Comparison of ENCODE assay signal across 20 cellular contexts in the genomic region with DNA sequence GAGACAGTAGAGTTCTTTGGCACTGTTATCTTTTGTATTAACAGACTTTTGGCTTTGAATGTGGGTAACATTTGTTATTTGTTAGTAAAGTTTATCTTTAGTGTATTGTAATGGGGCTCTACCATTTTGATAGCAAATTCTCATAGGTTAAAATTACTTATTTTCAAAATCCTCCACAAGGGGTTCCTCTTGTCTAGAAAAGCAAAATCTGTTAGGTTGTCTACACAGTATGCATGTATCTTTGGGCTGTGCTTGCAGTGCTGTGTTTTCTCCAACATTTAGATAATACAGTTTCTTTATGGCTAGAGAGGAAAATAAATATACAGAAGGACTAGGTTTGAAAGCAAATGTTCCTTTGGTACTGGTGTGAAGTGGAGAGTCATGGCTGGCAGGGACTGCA. TPM values are rescaled to one million over a fixed set of nuclear protein-coding genes. Genes with fewer than 3 reads are reported as not detected.
A peak's percentile ranks its signal among the peaks of the same experiment; 100 is the strongest.
DNase-seq lines count a peak whose midpoint lies in the region; ATAC-seq and TF ChIP-seq lines count a peak whose summit lies in the region.
"Had no signal": no experiment of that assay in that cellular context is flagged by ENCODE, and none has a peak within 500 bp of the region (broad histone marks: within the 10 kb centered on the region; RNA-seq: fewer than 3 reads in every experiment).

No MANE protein-coding gene starts in this region.

- no peak for DNase-seq in CD8-positive, alpha-beta T cell
- no peak for DNase-seq in PC-3
- peak; percentile 8 for DNase-seq in fibroblast of gingiva (ENCODE audit: low read depth)
- no peak for DNase-seq in naive thymus-derived CD4-positive, alpha-beta T cell
- DNase-seq in activated effector memory CD4-positive, alpha-beta T cell treated with anti-CD3 and anti-CD28 coated beads, Interleukin-2, amount 50 U/mL, for 16 hours = no peak
- DNase-seq in NCI-H2081 (lab: John Stamatoyannopoulos, UW) = no peak
- DNase-seq in nephron progenitor cell = no peak
- DNase-seq: activated naive CD4-positive, alpha-beta T cell treated with anti-CD3 and anti-CD28 coated beads, Interleukin-2, amount 50 U/mL, for 16 hours; activated T-cell treated with anti-CD3 and anti-CD28 coated beads, Interleukin-2, amount 50 U/mL, for 1 hour; dorsolateral prefrontal cortex; GDM1; GOT3; KG1; MV-4-11; NCI-H187 treated with DMSO at 0.1 percent for 48 hours; right lobe of liver; stimulated activated naive B cell treated with anti-CD40 and anti-IgM and Interleukin-4, amounts not matched to agents 10 μg/mL and 1 μg/mL and 100 μg/mL, for 72 hours; SW 1271; tibial artery had no signal

- H3K4me1 ChIP-seq in CD8-positive, alpha-beta T cell (ENCODE audit: insufficient read depth, low read length) = no peaks in the 10 kb centered on the region
- H3K4me1 ChIP-seq in PC-3 (ENCODE audit: insufficient read depth, low read length) = peaks cover 47% of the 10 kb centered on the region
- H3K4me1 ChIP-seq in naive thymus-derived CD4-positive, alpha-beta T cell (ENCODE audit: control insufficient read depth in 2 of 2, insufficient read depth in 2 of 2, low read length in 2 of 2) = no peaks in the 10 kb centered on the region
- H3K4me1 ChIP-seq: right lobe of liver had no signal

- no peaks in the 10 kb centered on the region for H3K9me2 ChIP-seq in PC-3 (replicated peaks; ENCODE audit: low read length)

- BruUV-seq in PC-3 (replicated peaks; lab: Mats Ljungman, UMichigan) = no TSS peak

- CTCF ChIA-PET in CD8-positive, alpha-beta T cell (lab: Charles Lee) = no interaction called here
- CTCF ChIA-PET in PC-3 (lab: Charles Lee) = no interaction called here
- CTCF ChIA-PET in naive thymus-derived CD4-positive, alpha-beta T cell (lab: Charles Lee) = no interaction called here

- peaks cover 87% of the 10 kb centered on the region for H3K36me3 Mint-ChIP-seq in CD8-positive, alpha-beta T cell
- H3K36me3 Mint-ChIP-seq in naive thymus-derived CD4-positive, alpha-beta T cell = peaks cover 15 to 71% (median 47%) of the 10 kb centered on the region in 5 donors
- peaks cover 77% of the 10 kb centered on the region for H3K36me3 Mint-ChIP-seq in nephron progenitor cell (ENCODE audit: low read depth)

- peak overlapping the region; percentile 24 for H3K27ac Mint-ChIP-seq in CD8-positive, alpha-beta T cell
- peak overlapping the region in 5 of 9 donors; percentile 5 to 77 (median 37) for H3K27ac Mint-ChIP-seq in naive thymus-derived CD4-positive, alpha-beta T cell
- no peak overlapping the region for H3K27ac Mint-ChIP-seq in nephron progenitor cell
- H3K27ac Mint-ChIP-seq: stimulated activated naive B cell treated with anti-CD40 and anti-IgM and Interleukin-4, amounts not matched to agents 10 μg/mL and 1 μg/mL and 100 μg/mL, for 72 hours had no signal

- no peaks in the 10 kb centered on the region for H3K9me3 ChIP-seq in CD8-positive, alpha-beta T cell (ENCODE audit: low read length)
- no peaks in the 10 kb centered on the region for H3K9me3 ChIP-seq in PC-3 (ENCODE audit: low read length)
- no peaks in the 10 kb centered on the region for H3K9me3 ChIP-seq in naive thymus-derived CD4-positive, alpha-beta T cell (ENCODE audit: control insufficient read depth in 2 of 3, low read length in 3 of 3)
- H3K9me3 ChIP-seq: BLaER1 treated with 17β-estradiol and CSF1 and Interleukin-3, amounts not matched to agents 10 nM and 100 nM; right lobe of liver; tibial artery had no signal

- H3K27me3 ChIP-seq in CD8-positive, alpha-beta T cell (ENCODE audit: insufficient read depth, low read length) = no peaks in the 10 kb centered on the region
- H3K27me3 ChIP-seq in PC-3 (ENCODE audit: low read length) = no peaks in the 10 kb centered on the region
- H3K27me3 ChIP-seq in naive thymus-derived CD4-positive, alpha-beta T cell (ENCODE audit: control insufficient read depth in 2 of 2, insufficient read depth in 2 of 2, low read length in 2 of 2) = no peaks in the 10 kb centered on the region
- H3K27me3 ChIP-seq: BLaER1 treated with 17β-estradiol and CSF1 and Interleukin-3, amounts not matched to agents 10 nM and 100 nM; dorsolateral prefrontal cortex; right lobe of liver; tibial artery had no signal

- peaks cover 59% of the 10 kb centered on the region for H3K36me3 ChIP-seq in CD8-positive, alpha-beta T cell (ENCODE audit: insufficient read depth, low read length)
- peaks cover 67% of the 10 kb centered on the region for H3K36me3 ChIP-seq in PC-3 (ENCODE audit: low read depth, low read length)
- peaks cover 28 to 87% (median 42%) of the 10 kb centered on the region in 3 experiments for H3K36me3 ChIP-seq in naive thymus-derived CD4-positive, alpha-beta T cell (ENCODE audit: control insufficient read depth in 2 of 3, insufficient read depth in 3 of 3, low read length in 3 of 3)

- H2AFZ ChIP-seq in PC-3 (ENCODE audit: low read length) = no peak overlapping the region

- H3K4me3 ChIP-seq in CD8-positive, alpha-beta T cell (ENCODE audit: low read depth, low read length) = no peak overlapping the region
- no peak overlapping the region for H3K4me3 ChIP-seq in PC-3 (ENCODE audit: low read length)
- H3K4me3 ChIP-seq in naive thymus-derived CD4-positive, alpha-beta T cell (ENCODE audit: low read length) = no peak overlapping the region
- H3K4me3 ChIP-seq: BLaER1 treated with 17β-estradiol and CSF1 and Interleukin-3, amounts not matched to agents 10 nM and 100 nM; dorsolateral prefrontal cortex; right lobe of liver; tibial artery had no signal

- no peak overlapping the region for H3K4me3 Mint-ChIP-seq in CD8-positive, alpha-beta T cell
- H3K4me3 Mint-ChIP-seq in naive thymus-derived CD4-positive, alpha-beta T cell = no peak overlapping the region
- no peak overlapping the region for H3K4me3 Mint-ChIP-seq in nephron progenitor cell
- H3K4me3 Mint-ChIP-seq: stimulated activated naive B cell treated with anti-CD40 and anti-IgM and Interleukin-4, amounts not matched to agents 10 μg/mL and 1 μg/mL and 100 μg/mL, for 72 hours had no signal

- H4K20me1 ChIP-seq in PC-3 (ENCODE audit: low read length) = no peaks in the 10 kb centered on the region

- no peaks in the 10 kb centered on the region for H3K27me3 Mint-ChIP-seq in CD8-positive, alpha-beta T cell (ENCODE audit: low read depth)
- no peaks in the 10 kb centered on the region for H3K27me3 Mint-ChIP-seq in naive thymus-derived CD4-positive, alpha-beta T cell
- H3K27me3 Mint-ChIP-seq in nephron progenitor cell (ENCODE audit: low read depth, poor library complexity) = no peaks in the 10 kb centered on the region
- H3K27me3 Mint-ChIP-seq: stimulated activated naive B cell treated with anti-CD40 and anti-IgM and Interleukin-4, amounts not matched to agents 10 μg/mL and 1 μg/mL and 100 μg/mL, for 72 hours had no signal

- no peak overlapping the region for H3K4me2 ChIP-seq in PC-3 (ENCODE audit: low read length)
- H3K4me2 ChIP-seq: BLaER1 treated with 17β-estradiol and CSF1 and Interleukin-3, amounts not matched to agents 10 nM and 100 nM had no signal

- no peak for TF ChIP-seq CTCF in CD8-positive, alpha-beta T cell (IDR thresholded peaks at IDR 0.05)
- TF ChIP-seq CTCF in PC-3 (conservative IDR thresholded peaks at IDR 0.05; ENCODE audit: low read depth, low read length) (peak; percentile 45), nephron progenitor cell (IDR thresholded peaks at IDR 0.05) (no peak)

- peaks cover 27% of the 10 kb centered on the region for H3K79me2 ChIP-seq in PC-3 (ENCODE audit: low read length)

- no peaks in the 10 kb centered on the region for H3K9me3 Mint-ChIP-seq in CD8-positive, alpha-beta T cell
- no peaks in the 10 kb centered on the region for H3K9me3 Mint-ChIP-seq in naive thymus-derived CD4-positive, alpha-beta T cell
- H3K9me3 Mint-ChIP-seq in nephron progenitor cell = no peaks in the 10 kb centered on the region
- H3K9me3 Mint-ChIP-seq: stimulated activated naive B cell treated with anti-CD40 and anti-IgM and Interleukin-4, amounts not matched to agents 10 μg/mL and 1 μg/mL and 100 μg/mL, for 72 hours had no signal

- POLR2A ChIA-PET in CD8-positive, alpha-beta T cell (lab: Charles Lee) = interaction anchor here (0.6 kb wide), 1 partner anchor 12 kb away, joined by 3 read pairs; no protein-coding TSS in a partner anchor
- POLR2A ChIA-PET in PC-3 (lab: Charles Lee; ENCODE audit: unreplicated experiment) = no interaction called here
- POLR2A ChIA-PET in naive thymus-derived CD4-positive, alpha-beta T cell (lab: Charles Lee) = no interaction called here

- H3F3A ChIP-seq in PC-3 (ENCODE audit: low read length, unreplicated experiment) = peaks cover 4% of the 10 kb centered on the region

- peaks cover 2% of the 10 kb centered on the region for H3K4me1 Mint-ChIP-seq in CD8-positive, alpha-beta T cell (ENCODE audit: low read depth)
- H3K4me1 Mint-ChIP-seq in naive thymus-derived CD4-positive, alpha-beta T cell = peaks cover 0 to 18% (median 3%) of the 10 kb centered on the region in 7 donors
- no peaks in the 10 kb centered on the region for H3K4me1 Mint-ChIP-seq in nephron progenitor cell

- H3K27ac ChIP-seq in CD8-positive, alpha-beta T cell (ENCODE audit: low read depth, low read length) = no peak overlapping the region
- peak overlapping the region; percentile 86 for H3K27ac ChIP-seq in PC-3 (ENCODE audit: low read length)
- no peak overlapping the region for H3K27ac ChIP-seq in naive thymus-derived CD4-positive, alpha-beta T cell (ENCODE audit: low read depth, low read length)
- H3K27ac ChIP-seq: BLaER1 treated with 17β-estradiol and CSF1 and Interleukin-3, amounts not matched to agents 10 nM and 100 nM; dorsolateral prefrontal cortex; right lobe of liver; tibial artery had no signal

- intact Hi-C loops in CD8-positive, alpha-beta T cell (cut with DNase I, micrococcal nuclease) = loop anchor here in 1 of 2 experiments (1.0 kb wide), 1 partner anchor 10 kb away; no protein-coding TSS in a partner anchor
- intact Hi-C loops in PC-3 (cut with micrococcal nuclease) = no loop called here
- intact Hi-C loops in naive thymus-derived CD4-positive, alpha-beta T cell (cut with micrococcal nuclease) = no loop called here

- H3K9ac ChIP-seq in PC-3 (ENCODE audit: low read length) = peak overlapping the region; percentile 63; the same call in 1 of the 2 replicates
- H3K9ac ChIP-seq: BLaER1 treated with 17β-estradiol and CSF1 and Interleukin-3, amounts not matched to agents 10 nM and 100 nM had no signal

- no peak for ATAC-seq in CD8-positive, alpha-beta T cell
- ATAC-seq in PC-3 = no peak
- ATAC-seq in naive thymus-derived CD4-positive, alpha-beta T cell = no peak
- ATAC-seq: right lobe of liver; stimulated activated naive B cell treated with anti-CD40 and anti-IgM and Interleukin-4, amounts not matched to agents 10 μg/mL and 1 μg/mL and 100 μg/mL, for 72 hours had no signal

RNA-seq across cellular contexts. Expression of a gene that starts 40.2 kb away (rescaled TPM):
- 10 to 100 TPM; 71.5 to 78.4 TPM for total RNA-seq in CD8-positive, alpha-beta T cell
- 190 and 193 TPM in 2 replicates for total RNA-seq in PC-3 (2014; rRNA removed)
- total RNA-seq in naive thymus-derived CD4-positive, alpha-beta T cell = 100 to 1,000 TPM in 3 of 5 experiments, 10 to 100 TPM in 2; 74.6 to 130 (median 118) TPM
- polyA plus RNA-seq in naive thymus-derived CD4-positive, alpha-beta T cell = 10 to 100 TPM; 50.7 to 71.2 TPM

RNA-seq across cellular contexts. Expression of a gene that starts 41.5 kb away (rescaled TPM):
- total RNA-seq in CD8-positive, alpha-beta T cell = 10 to 100 TPM; 16.5 to 17.2 TPM
- total RNA-seq in PC-3 (2014; rRNA removed) = 33.1 and 37.7 TPM in 2 replicates
- 10 to 100 TPM; 13.6 to 23.0 (median 20.9) TPM for total RNA-seq in naive thymus-derived CD4-positive, alpha-beta T cell
- 10 to 100 TPM; 21.9 to 30.0 TPM for polyA plus RNA-seq in naive thymus-derived CD4-positive, alpha-beta T cell
